18 cellular contexts compared by ENCODE assay signal in the genomic region with DNA sequence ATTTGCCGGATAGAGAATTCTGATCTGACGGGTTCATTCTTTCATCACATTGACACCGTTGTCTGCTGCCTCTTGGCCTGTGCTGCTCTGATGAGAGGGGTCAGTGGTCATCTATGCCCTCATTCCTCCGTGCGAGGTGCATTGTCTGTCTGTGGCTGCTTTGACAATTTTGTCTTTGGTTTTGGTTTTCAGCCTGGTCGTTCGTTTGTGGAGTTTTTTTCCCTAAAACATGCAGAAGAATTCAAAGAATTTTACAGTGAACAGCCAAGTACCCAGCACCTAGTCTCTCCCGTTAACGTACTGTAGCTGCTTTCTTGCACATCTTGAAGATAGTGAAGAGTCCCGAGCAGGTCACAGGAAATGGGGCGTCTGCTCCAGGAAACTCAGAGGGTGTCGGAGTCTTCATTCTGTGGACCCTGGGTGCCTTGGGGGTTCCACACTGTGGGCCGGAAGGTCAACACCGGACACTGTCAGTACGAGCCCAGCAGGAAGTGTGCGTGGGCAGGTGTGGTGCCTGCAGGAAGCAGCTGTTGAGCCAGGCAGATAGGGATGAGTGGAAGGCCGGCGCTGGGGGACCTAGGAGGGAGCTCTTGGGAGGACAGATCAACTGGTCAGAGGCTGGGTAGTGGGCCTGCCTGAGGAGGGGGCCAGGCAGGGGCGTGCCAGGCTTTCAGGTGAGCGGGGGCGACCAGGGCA. TPM values are rescaled to one million over a fixed set of nuclear protein-coding genes. Genes with fewer than 3 reads are reported as not detected.
DNase-seq lines count a peak whose midpoint lies in the region; ATAC-seq, FAIRE-seq and TF ChIP-seq lines count a peak whose summit lies in the region.
"Had no signal": no experiment of that assay in that cellular context is flagged by ENCODE, and none has a peak within 500 bp of the region (broad histone marks: within the 10 kb centered on the region; RNA-seq: fewer than 3 reads in every experiment).

No MANE protein-coding gene starts in this region.

- H3K9me3 ChIP-seq in BLaER1, result no peaks in the 10 kb centered on the region
- no peaks in the 10 kb centered on the region for H3K9me3 ChIP-seq in endothelial cell of umbilical vein (replicated peaks; ENCODE audit: control insufficient read depth, insufficient read depth, low read length)

- no TSS peak for BruUV-seq in endothelial cell of umbilical vein (replicated peaks; lab: Mats Ljungman, UMichigan)

- H2AFZ ChIP-seq in endothelial cell of umbilical vein (ENCODE audit: low read depth, low read length), result no peak overlapping the region

- H3K4me2 ChIP-seq in BLaER1 (peak overlapping the region; percentile 83), endothelial cell of umbilical vein (ENCODE audit: insufficient read depth, low read length) (peak overlapping the region; percentile 15)

- CTCF ChIA-PET in activated CD4-positive, alpha-beta memory T cell treated with anti-CD3 and anti-CD28 coated beads for 36 hours (lab: Charles Lee), result no interaction called here
- CTCF ChIA-PET in endothelial cell of umbilical vein (lab: Charles Lee), result interaction anchor here (1.3 kb wide), 1 partner anchor 146 kb away, joined by 4 read pairs; no protein-coding TSS in a partner anchor

- peaks cover 9% of the 10 kb centered on the region for H3K4me1 Mint-ChIP-seq in activated CD4-positive, alpha-beta memory T cell treated with anti-CD3 and anti-CD28 coated beads for 36 hours (ENCODE audit: low read depth)
- H3K4me1 Mint-ChIP-seq in natural killer cell, result peaks cover 53 to 65% of the 10 kb centered on the region in 2 donors

- H3K36me3 ChIP-seq in BLaER1 (peaks cover 93% of the 10 kb centered on the region), endothelial cell of umbilical vein (ENCODE audit: control insufficient read depth in 2 of 2, extremely low read depth in 1 of 2, insufficient read depth in 2 of 2, low read length in 2 of 2) (peaks cover 19 to 57% of the 10 kb centered on the region in 2 experiments)

- H3K9ac ChIP-seq in BLaER1 (peak overlapping the region; percentile 42), endothelial cell of umbilical vein (replicated peaks; ENCODE audit: extremely low read depth, insufficient read depth, low read length) (no peak overlapping the region)

- H3K27me3 ChIP-seq in BLaER1 (no peaks in the 10 kb centered on the region), endothelial cell of umbilical vein (ENCODE audit: control insufficient read depth in 2 of 2, insufficient read depth in 2 of 2, low read length in 2 of 2) (no peaks in the 10 kb centered on the region)

- H3K9me1 ChIP-seq in endothelial cell of umbilical vein (replicated peaks; ENCODE audit: control insufficient read depth, extremely low read depth, insufficient read depth, low read length), result no peaks in the 10 kb centered on the region

- FAIRE-seq in endothelial cell of umbilical vein (lab: Jason Lieb, UNC), result no peak
- FAIRE-seq in frontal cortex (lab: Jason Lieb, UNC), result no peak
- FAIRE-seq: H1 had no signal

- TF ChIP-seq POLR2A in endothelial cell of umbilical vein (IDR thresholded peaks at IDR 0.05; ENCODE audit: low read depth, low read length), result no peak

- TF ChIP-seq CTCF in endothelial cell of umbilical vein (IDR thresholded peaks at IDR 0.05; ENCODE audit: extremely low read depth in 1 of 2, insufficient read depth in 1 of 2, low read depth in 1 of 2, low read length in 2 of 2) (no peak), natural killer cell (IDR thresholded peaks at IDR 0.05) (no peak)

- H3K27ac ChIP-seq in BLaER1, result peak overlapping the region; percentile 78
- no peak overlapping the region for H3K27ac ChIP-seq in endothelial cell of umbilical vein (ENCODE audit: insufficient read depth, low read depth, low read length)
- H3K27ac ChIP-seq: HL-60 had no signal

- H3K4me3 ChIP-seq in BLaER1 (peak overlapping the region; percentile 22; the same call in 1 of the 2 replicates), endothelial cell of umbilical vein (replicated peaks in 1 of 3; ENCODE audit: insufficient read depth in 1 of 3, low read depth in 1 of 3, low read length in 3 of 3) (no peak overlapping the region)

- H3K4me3 Mint-ChIP-seq in activated CD4-positive, alpha-beta memory T cell treated with anti-CD3 and anti-CD28 coated beads for 36 hours, result no peak overlapping the region
- H3K4me3 Mint-ChIP-seq in natural killer cell, result peak overlapping the region; percentile 82
- H3K4me3 Mint-ChIP-seq: B cell had no signal

- POLR2A ChIA-PET in activated CD4-positive, alpha-beta memory T cell treated with anti-CD3 and anti-CD28 coated beads for 36 hours (lab: Charles Lee), result no interaction called here
- POLR2A ChIA-PET in endothelial cell of umbilical vein (lab: Charles Lee), result no interaction called here

- H3K27me3 Mint-ChIP-seq in activated CD4-positive, alpha-beta memory T cell treated with anti-CD3 and anti-CD28 coated beads for 36 hours, result no peaks in the 10 kb centered on the region
- H3K27me3 Mint-ChIP-seq in natural killer cell (ENCODE audit: low read depth in 2 of 2), result no peaks in the 10 kb centered on the region
- H3K27me3 Mint-ChIP-seq: B cell had no signal

- ATAC-seq in natural killer cell, result peak; percentile 33 to 43 (median 42)
- no peak for ATAC-seq in GM19455 (IDR thresholded peaks at IDR 0.05; ENCODE audit: unreplicated experiment)

- intact Hi-C loops in activated CD4-positive, alpha-beta memory T cell treated with anti-CD3 and anti-CD28 coated beads for 36 hours (cut with micrococcal nuclease), result no loop called here
- intact Hi-C loops in endothelial cell of umbilical vein (cut with micrococcal nuclease), result no loop called here
- intact Hi-C loops in natural killer cell (cut with micrococcal nuclease), result no loop called here

- peak; percentile 15 for DNase-seq in activated CD4-positive, alpha-beta memory T cell treated with anti-CD3 and anti-CD28 coated beads for 36 hours
- DNase-seq in endothelial cell of umbilical vein (ENCODE audit: low read depth, low spot score) (no peak), natural killer cell (no peak), GM19240 (ENCODE audit: insufficient read length, low spot score) (no peak), frontal cortex (ENCODE audit: low spot score in 2 of 2) (no peak), HK-2 (ENCODE audit: unreplicated experiment) (no peak)
- DNase-seq: GF-D8; NCI-H1436 treated with DMSO at 0.1 percent for 48 hours; NCI-H2081 treated with DMSO at 0.1 percent for 48 hours; NCI-H524 treated with DMSO at 0.1 percent for 48 hours; NK-92 treated with Interleukin-12 subunit alpha and Interleukin-12 subunit beta, amount 100 ng/mL, for 24 hours; OCI-M1; RPMI8226 had no signal

- H3K79me2 ChIP-seq in endothelial cell of umbilical vein (ENCODE audit: control insufficient read depth, insufficient read depth, low read length), result peaks cover 8% of the 10 kb centered on the region

- peaks cover 35% of the 10 kb centered on the region for H3K36me3 Mint-ChIP-seq in activated CD4-positive, alpha-beta memory T cell treated with anti-CD3 and anti-CD28 coated beads for 36 hours
- H3K36me3 Mint-ChIP-seq in natural killer cell, result no peaks in the 10 kb centered on the region

- dilution Hi-C loops in endothelial cell of umbilical vein (cut with MboI; ENCODE audit: extremely low pct_ligation_motif_present, low sequenced_read_pairs), result no loop called here

- H3K4me1 ChIP-seq in BLaER1 (peaks cover 71% of the 10 kb centered on the region), endothelial cell of umbilical vein (ENCODE audit: control insufficient read depth, extremely low read depth, insufficient read depth, low read length) (peaks cover 13% of the 10 kb centered on the region)

- no peaks in the 10 kb centered on the region; the same call in 1 of the 2 replicates for H4K20me1 ChIP-seq in BLaER1
- no peaks in the 10 kb centered on the region for H4K20me1 ChIP-seq in endothelial cell of umbilical vein (replicated peaks; ENCODE audit: control insufficient read depth, extremely low read depth, insufficient read depth, low read length)

- no peaks in the 10 kb centered on the region for H3K9me3 Mint-ChIP-seq in activated CD4-positive, alpha-beta memory T cell treated with anti-CD3 and anti-CD28 coated beads for 36 hours
- H3K9me3 Mint-ChIP-seq in natural killer cell, result no peaks in the 10 kb centered on the region

- H3K27ac Mint-ChIP-seq in activated CD4-positive, alpha-beta memory T cell treated with anti-CD3 and anti-CD28 coated beads for 36 hours, result no peak overlapping the region
- H3K27ac Mint-ChIP-seq in natural killer cell, result peak overlapping the region; percentile 90 to 96
- H3K27ac Mint-ChIP-seq: B cell had no signal

RNA-seq across cellular contexts. Expression of a gene that starts 28.2 kb away (rescaled TPM):
- total RNA-seq in activated CD4-positive, alpha-beta memory T cell treated with anti-CD3 and anti-CD28 coated beads for 36 hours, result 10 to 100 TPM; 14.5 to 14.6 TPM
- total RNA-seq in endothelial cell of umbilical vein (28.9 and 30.8 TPM in 2 replicates), natural killer cell (10 to 100 TPM; 47.8 to 49.8 (median 49.6) TPM), frontal cortex (8.2 TPM)
- polyA plus RNA-seq in endothelial cell of umbilical vein, result 20.2 and 21.5 TPM in 2 replicates
- polyA plus RNA-seq in endothelial cell of umbilical vein (2011; cell fraction: cytosol; rRNA removed), result 15.8 and 16.2 TPM in 2 replicates
- 48.0 and 59.9 TPM in 2 replicates for polyA plus RNA-seq in endothelial cell of umbilical vein (2011; cell fraction: nucleus; rRNA removed)
- 14.1 and 16.4 TPM in 2 replicates for polyA plus RNA-seq in endothelial cell of umbilical vein (2012)
- polyA minus RNA-seq in endothelial cell of umbilical vein, result 28.1 and 32.7 TPM in 2 replicates
- 7.6 TPM for polyA minus RNA-seq in endothelial cell of umbilical vein (2011; cell fraction: cytosol; rRNA and poly(A)+ RNA removed)
- polyA minus RNA-seq in endothelial cell of umbilical vein (2011; cell fraction: nucleus; rRNA and poly(A)+ RNA removed), result 29.3 and 31.5 TPM in 2 replicates

RNA-seq across cellular contexts. Expression of a gene that starts 28.5 kb away (rescaled TPM):
- total RNA-seq in activated CD4-positive, alpha-beta memory T cell treated with anti-CD3 and anti-CD28 coated beads for 36 hours, result 1 to 10 TPM; 8.4 to 9.5 TPM
- total RNA-seq in endothelial cell of umbilical vein, result 16.6 and 18.9 TPM in 2 replicates
- 8.8 and 9.5 TPM in 2 replicates for polyA plus RNA-seq in endothelial cell of umbilical vein
- 5.5 and 6.4 TPM in 2 replicates for polyA plus RNA-seq in endothelial cell of umbilical vein (2011; cell fraction: cytosol; rRNA removed)
- 33.9 and 38.7 TPM in 2 replicates for polyA plus RNA-seq in endothelial cell of umbilical vein (2011; cell fraction: nucleus; rRNA removed)
- 10.4 and 17.8 TPM in 2 replicates for polyA plus RNA-seq in endothelial cell of umbilical vein (2012)
- polyA minus RNA-seq in endothelial cell of umbilical vein, result 18.9 and 21.5 TPM in 2 replicates
- polyA minus RNA-seq in endothelial cell of umbilical vein (2011; cell fraction: cytosol; rRNA and poly(A)+ RNA removed), result 6.3 TPM
- 23.0 and 42.5 TPM in 2 replicates for polyA minus RNA-seq in endothelial cell of umbilical vein (2011; cell fraction: nucleus; rRNA and poly(A)+ RNA removed)
- 1 to 10 TPM; 6.5 to 8.9 (median 6.5) TPM for total RNA-seq in natural killer cell
- total RNA-seq in frontal cortex, result 41.2 TPM

RNA-seq across cellular contexts. Expression of a gene that starts 37.7 kb away (rescaled TPM):
- 10 to 100 TPM; 62.1 to 65.9 TPM for total RNA-seq in activated CD4-positive, alpha-beta memory T cell treated with anti-CD3 and anti-CD28 coated beads for 36 hours
- total RNA-seq in endothelial cell of umbilical vein (86.5 and 93.3 TPM in 2 replicates), natural killer cell (10 to 100 TPM; 12.2 to 28.4 (median 14.2) TPM), frontal cortex (28.5 TPM)
- polyA plus RNA-seq in endothelial cell of umbilical vein, result 30.4 and 35.8 TPM in 2 replicates
- polyA plus RNA-seq in endothelial cell of umbilical vein (2011; cell fraction: cytosol; rRNA removed), result 50.7 and 68.0 TPM in 2 replicates
- 33.7 and 41.3 TPM in 2 replicates for polyA plus RNA-seq in endothelial cell of umbilical vein (2011; cell fraction: nucleus; rRNA removed)
- polyA plus RNA-seq in endothelial cell of umbilical vein (2012), result 60.2 and 62.2 TPM in 2 replicates
- polyA minus RNA-seq in endothelial cell of umbilical vein, result 48.3 and 54.0 TPM in 2 replicates
- polyA minus RNA-seq in endothelial cell of umbilical vein (2011; cell fraction: cytosol; rRNA and poly(A)+ RNA removed), result 35.0 TPM
- 13.1 and 24.5 TPM in 2 replicates for polyA minus RNA-seq in endothelial cell of umbilical vein (2011; cell fraction: nucleus; rRNA and poly(A)+ RNA removed)
